In genomic region chr17:82783498-82783897, GRCh38 we compare ENCODE assay signal across 24 cellular contexts. TPM values are rescaled to one million over a fixed set of nuclear protein-coding genes. Genes with fewer than 3 reads are reported as not detected.
A peak's percentile ranks its signal among the peaks of the same experiment; 100 is the strongest.
DNase-seq lines count a peak whose midpoint lies in the region; ATAC-seq and TF ChIP-seq lines count a peak whose summit lies in the region.
"Had no signal": no experiment of that assay in that cellular context is flagged by ENCODE, and none has a peak within 500 bp of the region (broad histone marks: within the 10 kb centered on the region; RNA-seq: fewer than 3 reads in every experiment).

No MANE protein-coding gene starts in this region.

- no peak overlapping the region for H3K9ac ChIP-seq in MM.1S (ENCODE audit: low read length)
- H3K9ac ChIP-seq in neuronal stem cell (ENCODE audit: low read depth, low read length, poor library complexity), result no peak overlapping the region
- H3K9ac ChIP-seq: GM23248 had no signal

- no peaks in the 10 kb centered on the region for H3K9me3 ChIP-seq in left ventricle myocardium inferior (replicated peaks)
- H3K9me3 ChIP-seq in heart right ventricle, result no peaks in the 10 kb centered on the region
- H3K9me3 ChIP-seq in MM.1S (replicated peaks; ENCODE audit: insufficient read depth, low read length), result no peaks in the 10 kb centered on the region
- H3K9me3 ChIP-seq in neuronal stem cell (replicated peaks in 1 of 2; ENCODE audit: control insufficient read depth in 2 of 2, insufficient read depth in 1 of 2, low read depth in 1 of 2, low read length in 2 of 2), result no peaks in the 10 kb centered on the region

- H2BK15ac ChIP-seq in neuronal stem cell (ENCODE audit: low read length), result no peak overlapping the region

- peaks cover 15% of the 10 kb centered on the region for H3K79me1 ChIP-seq in neuronal stem cell (ENCODE audit: low read depth, low read length)

- 93 to 95% methylated on average over 18 of the region's 18 CpGs for WGBS in heart right ventricle, 2 donors
- WGBS in neuronal stem cell (ENCODE audit: extremely low coverage in 2 of 2, insufficient read length in 2 of 2, insufficient replicate concordance in 1 of 2), 2 donors, result no CpG with 5 or more reads among the region's 18 CpGs

- no peak overlapping the region for H3K4me2 ChIP-seq in MM.1S (ENCODE audit: low read depth, low read length)
- H3K4me2 ChIP-seq in neuronal stem cell (ENCODE audit: insufficient read depth, low read length, poor library complexity, severe bottlenecking), result no peak overlapping the region
- H3K4me2 ChIP-seq: PC-9 had no signal

- no peaks in the 10 kb centered on the region for H3K9me2 ChIP-seq in MM.1S (replicated peaks; ENCODE audit: insufficient read depth, low read length)

- peaks cover 14% of the 10 kb centered on the region for H3K4me1 ChIP-seq in left ventricle myocardium inferior
- peaks cover 0 to 23% (median 6%) of the 10 kb centered on the region in 9 donors for H3K4me1 ChIP-seq in heart right ventricle
- peaks cover 34% of the 10 kb centered on the region for H3K4me1 ChIP-seq in MM.1S (ENCODE audit: low read length)
- peaks cover 0 to 2% of the 10 kb centered on the region in 2 donors for H3K4me1 ChIP-seq in neuronal stem cell (ENCODE audit: control insufficient read depth in 2 of 2, insufficient read depth in 1 of 2, low read depth in 1 of 2, low read length in 2 of 2)

- H3K79me2 ChIP-seq in MM.1S (ENCODE audit: low read length), result peaks cover 9% of the 10 kb centered on the region

- DNase-seq in left ventricle myocardium inferior (no peak), heart right ventricle (no peak), MM.1S (no peak), neuronal stem cell (ENCODE audit: low spot score) (no peak), superior temporal gyrus (ENCODE audit: extremely low spot score) (peak; percentile 56), NCI-H146 (lab: John Stamatoyannopoulos, UW) (no peak), foreskin melanocyte (no peak)
- DNase-seq: CD4-positive, CD25-positive, alpha-beta regulatory T cell; DMS153; DND-41; GM23248; H9; HFFc6; NCI-H1694 treated with DMSO at 0.1 percent for 48 hours; NCI-H2081; NCI-H2227 treated with DMSO at 0.1 percent for 48 hours; NCI-H526 treated with DMSO at 0.1 percent for 48 hours; PC-9; SHP77 had no signal

- peaks cover 23% of the 10 kb centered on the region for H3F3A ChIP-seq in MM.1S (ENCODE audit: insufficient read depth, low read length)

- H3K36me3 ChIP-seq in left ventricle myocardium inferior (peaks cover 21% of the 10 kb centered on the region), heart right ventricle (peaks cover 0 to 31% (median 10%) of the 10 kb centered on the region in 9 donors), MM.1S (replicated peaks; ENCODE audit: insufficient read depth, low read length) (no peaks in the 10 kb centered on the region), neuronal stem cell (replicated peaks in 1 of 2; ENCODE audit: control insufficient read depth in 2 of 2, insufficient read depth in 2 of 2, low read length in 2 of 2) (peaks cover 20 to 67% of the 10 kb centered on the region in 2 donors)

- H4K91ac ChIP-seq in neuronal stem cell (ENCODE audit: low read depth, low read length, poor library complexity), result no peak overlapping the region

- TF ChIP-seq CTCF in left ventricle myocardium inferior (IDR thresholded peaks at IDR 0.05; ENCODE audit: borderline replicate concordance) (no peak), heart right ventricle (IDR thresholded peaks at IDR 0.05) (no peak), MM.1S (IDR thresholded peaks at IDR 0.05; ENCODE audit: low read length) (no peak)

- no peak overlapping the region for H3K23ac ChIP-seq in neuronal stem cell (ENCODE audit: low read depth, low read length, poor library complexity)

- no peak for ATAC-seq in heart right ventricle

- no peak overlapping the region for H2BK120ac ChIP-seq in neuronal stem cell (ENCODE audit: low read depth, low read length)

- no peak overlapping the region for H3K18ac ChIP-seq in neuronal stem cell (ENCODE audit: low read length)

- H4K20me1 ChIP-seq in MM.1S (ENCODE audit: insufficient read depth, low read length), result no peaks in the 10 kb centered on the region

- no peak overlapping the region for H3K4ac ChIP-seq in neuronal stem cell (ENCODE audit: low read length)

- H3K27ac ChIP-seq in left ventricle myocardium inferior (replicated peaks) (peak overlapping the region; percentile 80), heart right ventricle (peak overlapping the region in 3 of 10 donors; percentile 53 to 84 (median 73)), MM.1S (ENCODE audit: low read length) (peak overlapping the region; percentile 31; the same call in 1 of the 2 replicates), neuronal stem cell (replicated peaks; ENCODE audit: low read length) (no peak overlapping the region)
- H3K27ac ChIP-seq: GM23248, PC-9 had no signal

- H2AFZ ChIP-seq in MM.1S (ENCODE audit: low read length) (no peak overlapping the region), neuronal stem cell (ENCODE audit: low read length) (no peak overlapping the region)
- H2AFZ ChIP-seq: GM23248, PC-9 had no signal

- no peak overlapping the region for H2BK5ac ChIP-seq in neuronal stem cell (ENCODE audit: low read length)

- intact Hi-C loops in left ventricle myocardium inferior (cut with micrococcal nuclease), result loop anchor here (5.0 kb wide), 1 partner anchor 134 kb away; no protein-coding TSS in a partner anchor
- intact Hi-C loops in heart right ventricle (cut with DNase I), result loop anchor here in 9 of 10 donors (2.0 to 10.0 kb wide), 10 partner anchors 61 to 271 kb away; partner anchors contain the start of gene ZNF750 (in 1 of the 9)

- H2AK5ac ChIP-seq in neuronal stem cell (ENCODE audit: low read depth, low read length), result no peak overlapping the region

- peak overlapping the region; percentile 86 for H4K8ac ChIP-seq in neuronal stem cell (ENCODE audit: low read depth, low read length)

- H2BK12ac ChIP-seq in neuronal stem cell (ENCODE audit: low read length), result no peak overlapping the region

- H3K4me3 ChIP-seq in left ventricle myocardium inferior (no peak overlapping the region), heart right ventricle (no peak overlapping the region), MM.1S (ENCODE audit: low read length) (no peak overlapping the region), neuronal stem cell (ENCODE audit: low read length in 2 of 2) (no peak overlapping the region)
- H3K4me3 ChIP-seq: GM23248, PC-9 had no signal

- H3K27me3 ChIP-seq in left ventricle myocardium inferior (ENCODE audit: low read depth), result no peaks in the 10 kb centered on the region
- H3K27me3 ChIP-seq in heart right ventricle, result no peaks in the 10 kb centered on the region
- H3K27me3 ChIP-seq in MM.1S (replicated peaks; ENCODE audit: insufficient read depth, low read length), result no peaks in the 10 kb centered on the region
- no peaks in the 10 kb centered on the region for H3K27me3 ChIP-seq in neuronal stem cell (ENCODE audit: control insufficient read depth in 3 of 3, insufficient read depth in 3 of 3, low read depth in 1 of 3, low read length in 3 of 3)

- no peak overlapping the region for H3K14ac ChIP-seq in neuronal stem cell (ENCODE audit: low read length)

RNA-seq across cellular contexts. Expression of gene TBCD, which starts 31.6 kb away (rescaled TPM):
- 48.0 TPM for total RNA-seq in left ventricle myocardium inferior
- total RNA-seq in heart right ventricle, result 10 to 100 TPM; 41.3 to 79.0 (median 49.6) TPM
- 100 to 1,000 TPM in 1 of 2 donors, 10 to 100 TPM in 1; 89.8 to 107 TPM for polyA plus RNA-seq in heart right ventricle
- 62.8 TPM for polyA plus RNA-seq in neuronal stem cell (2013, experiment 1 of 2)
- polyA plus RNA-seq in neuronal stem cell (2013, experiment 2 of 2), result 65.7 TPM

RNA-seq across cellular contexts. Expression of gene FN3K, which starts 48.1 kb away (rescaled TPM):
- 79.1 TPM for total RNA-seq in left ventricle myocardium inferior
- total RNA-seq in heart right ventricle, result 100 to 1,000 TPM in 3 of 10 donors, 10 to 100 TPM in 7; 72.4 to 115 (median 92.4) TPM
- 10 to 100 TPM; 48.4 to 93.1 TPM for polyA plus RNA-seq in heart right ventricle
- 15.9 TPM for polyA plus RNA-seq in neuronal stem cell (2013, experiment 1 of 2)
- 17.0 TPM for polyA plus RNA-seq in neuronal stem cell (2013, experiment 2 of 2)
- total RNA-seq: RPMI7951 had no signal

RNA-seq across cellular contexts. Expression of gene ZNF750, which starts 56.3 kb away (rescaled TPM):
- total RNA-seq in left ventricle myocardium inferior, result not detected
- under 1 TPM in 3 of 10 donors, not detected in 7; 0.11 to 0.20 (median 0.15) TPM for total RNA-seq in heart right ventricle
- polyA plus RNA-seq in heart right ventricle, result under 1 TPM; 0.14 to 0.15 TPM
- 0.01 TPM for polyA plus RNA-seq in neuronal stem cell (2013, experiment 1 of 2)
- polyA plus RNA-seq in neuronal stem cell (2013, experiment 2 of 2), result 0.01 TPM
- total RNA-seq: A172; CD4-positive, CD25-positive, alpha-beta regulatory T cell; GM23248; H9; HFFc6; LHCN-M2; NCI-H460; RPMI7951 had no signal
- polyA plus RNA-seq: BJ had no signal
